ENCODE assay signal across 17 cellular contexts in the genomic region with DNA sequence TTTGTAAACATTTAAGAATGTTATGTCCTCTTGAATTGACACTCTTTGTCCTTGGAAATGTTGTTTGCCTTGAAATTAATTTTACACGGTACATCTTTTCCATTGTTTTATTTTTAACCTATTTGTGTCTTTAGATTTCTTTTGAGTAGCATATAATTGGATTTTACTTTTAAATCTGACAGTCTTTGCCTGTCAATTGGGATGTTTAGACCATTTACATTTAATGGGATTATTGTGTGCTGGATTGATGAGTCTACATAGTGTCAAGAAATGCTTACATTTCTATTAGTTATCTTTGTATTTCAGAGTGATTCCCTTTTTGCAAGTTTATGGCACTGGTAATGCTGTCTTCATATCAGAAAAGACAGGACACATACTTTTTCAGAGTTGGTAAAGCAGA.
"Had no signal": no experiment of that assay in that cellular context is flagged by ENCODE, and none has a peak within 500 bp of the region (broad histone marks: within the 10 kb centered on the region; RNA-seq: fewer than 3 reads in every experiment).

No MANE protein-coding gene starts in this region.

- H3K27ac Mint-ChIP-seq: memory B cell; nephron progenitor cell; stimulated activated naive CD8-positive, alpha-beta T cell treated with anti-CD3 and anti-CD28 coated beads, Interleukin-15, Interleukin-2, amounts not matched to agents 100 ng/mL and 50 ng/mL, for 24 hours had no signal

- H3K4me3 Mint-ChIP-seq: memory B cell; naive B cell; nephron progenitor cell; stimulated activated naive CD8-positive, alpha-beta T cell treated with anti-CD3 and anti-CD28 coated beads, Interleukin-15, Interleukin-2, amounts not matched to agents 100 ng/mL and 50 ng/mL, for 24 hours had no signal

- H3K27me3 Mint-ChIP-seq: memory B cell; naive B cell; stimulated activated naive CD8-positive, alpha-beta T cell treated with anti-CD3 and anti-CD28 coated beads, Interleukin-15, Interleukin-2, amounts not matched to agents 100 ng/mL and 50 ng/mL, for 24 hours had no signal

- DNase-seq: dorsolateral prefrontal cortex; effector CD4-positive, alpha-beta T cell; gastrocnemius medialis; head of caudate nucleus; mucosa of descending colon; naive B cell; nephron progenitor cell; nucleus accumbens; stimulated activated CD4-positive, alpha-beta T cell treated with anti-CD3 and anti-CD28 coated beads, Interleukin-12 subunit alpha, Interleukin-12 subunit beta, amount 100 ng/mL, for 4 hours; stimulated activated CD4-positive, alpha-beta T cell treated with anti-CD3 and anti-CD28 coated beads, Interleukin-1b, Interleukin-23, amount 100 ng/mL, for 48 hours; stimulated activated CD4-positive, alpha-beta T cell treated with anti-CD3 and anti-CD28 coated beads, Interleukin-4, amount 100 ng/mL, for 1 hour; stimulated activated CD8-positive, alpha-beta memory T cell treated with anti-CD3 and anti-CD28 coated beads, Interleukin-4, amount 100 ng/mL, for 48 hours; upper lobe of left lung; uterus had no signal

- ATAC-seq: gastrocnemius medialis, mucosa of descending colon, sciatic nerve had no signal
